8 cellular contexts compared by ENCODE assay signal in genomic region chr2:156436477-156437085, GRCh38. TPM values are rescaled to one million over a fixed set of nuclear protein-coding genes. Genes with fewer than 3 reads are reported as not detected.
A peak's percentile ranks its signal among the peaks of the same experiment; 100 is the strongest.
DNase-seq lines count a peak whose midpoint lies in the region; ATAC-seq and TF ChIP-seq lines count a peak whose summit lies in the region.

No MANE protein-coding gene starts in this region.

- TF ChIP-seq POLR2A in breast epithelium (IDR thresholded peaks at IDR 0.05) = no peak

- ATAC-seq in GM18870 (IDR thresholded peaks at IDR 0.05; ENCODE audit: unreplicated experiment) (peak; percentile 41), HG03064 (IDR thresholded peaks at IDR 0.05; ENCODE audit: low read depth, unreplicated experiment) (peak; percentile 54)

- H3K9me3 ChIP-seq in breast epithelium = no peaks in the 10 kb centered on the region

- H3K4me3 ChIP-seq in breast epithelium = peak overlapping the region; percentile 68 to 74 (median 68)

- no peaks in the 10 kb centered on the region for H3K36me3 ChIP-seq in breast epithelium

- peaks cover 0 to 5% of the 10 kb centered on the region in 2 donors for H3K4me1 ChIP-seq in breast epithelium

- TF ChIP-seq CTCF in breast epithelium (IDR thresholded peaks at IDR 0.05) = no peak

- DNase-seq in Ammon's horn (ENCODE audit: low spot score) (peak; percentile 32), RPMI7951 (ENCODE audit: low read depth) (peak; percentile 27), breast epithelium (ENCODE audit: low spot score in 2 of 2) (no peak), kidney tubule cell (ENCODE audit: low spot score) (peak; percentile 35), NCI-H1436 (lab: John Stamatoyannopoulos, UW) (no peak)
- peak; percentile 3 for DNase-seq in stimulated activated naive CD4-positive, alpha-beta T cell treated with Interleukin-2 at 50 U/mL for 16 hours (lab: John Stamatoyannopoulos, UW)

- intact Hi-C loops in breast epithelium (cut with DNase I; ENCODE audit: low total_unique reads) = no loop called here

- peak overlapping the region; percentile 98 to 99 for H3K27ac ChIP-seq in breast epithelium

- H3K27me3 ChIP-seq in breast epithelium = no peaks in the 10 kb centered on the region

RNA-seq across cellular contexts. Expression of gene GPD2, which starts 0.4 kb away (rescaled TPM):
- total RNA-seq in RPMI7951 (2014; rRNA removed; shearing (Covaris generic)) = 95.2 and 103 TPM in 2 replicates
- total RNA-seq in breast epithelium = 100 to 1,000 TPM in 1 of 3 donors, 10 to 100 TPM in 2; 28.8 to 104 (median 79.6) TPM

Comparison
In these comparisons a context has a peak if more than half of its experiments do, and no peak if none do; other contexts are left out.
1. DNase-seq: peak in Ammon's horn (single experiment), RPMI7951 (single experiment), kidney tubule cell (single experiment) and stimulated activated naive CD4-positive, alpha-beta T cell treated with Interleukin-2 at 50 U/mL for 16 hours (single experiment); none in breast epithelium (0 of 2) and NCI-H1436 (single experiment).